In genomic region chr1:27658951-27659496, GRCh38 we compare ENCODE assay signal across 8 cellular contexts. TPM values are rescaled to one million over a fixed set of nuclear protein-coding genes. Genes with fewer than 3 reads are reported as not detected.
DNase-seq lines count a peak whose midpoint lies in the region; ATAC-seq and TF ChIP-seq lines count a peak whose summit lies in the region.

No MANE protein-coding gene starts in this region.

- no peaks in the 10 kb centered on the region for H3K36me3 ChIP-seq in CD8-positive, alpha-beta T cell (ENCODE audit: insufficient read depth, low read length)
- no peaks in the 10 kb centered on the region for H3K36me3 ChIP-seq in psoas muscle (ENCODE audit: insufficient read depth in 1 of 2, low read depth in 1 of 2)

- no peaks in the 10 kb centered on the region for H3K27me3 Mint-ChIP-seq in CD8-positive, alpha-beta T cell (ENCODE audit: low read depth)
- H3K27me3 Mint-ChIP-seq in activated CD4-positive, alpha-beta memory T cell treated with anti-CD3 and anti-CD28 coated beads for 36 hours: no peaks in the 10 kb centered on the region

- H3K27ac Mint-ChIP-seq in CD8-positive, alpha-beta T cell: peak overlapping the region; percentile 97
- H3K27ac Mint-ChIP-seq in activated CD4-positive, alpha-beta memory T cell treated with anti-CD3 and anti-CD28 coated beads for 36 hours: peak overlapping the region; percentile 90

- peak overlapping the region; percentile 86 for H3K4me3 Mint-ChIP-seq in CD8-positive, alpha-beta T cell
- H3K4me3 Mint-ChIP-seq in activated CD4-positive, alpha-beta memory T cell treated with anti-CD3 and anti-CD28 coated beads for 36 hours: peak overlapping the region; percentile 72

- H3K9me3 Mint-ChIP-seq in CD8-positive, alpha-beta T cell: no peaks in the 10 kb centered on the region
- H3K9me3 Mint-ChIP-seq in activated CD4-positive, alpha-beta memory T cell treated with anti-CD3 and anti-CD28 coated beads for 36 hours: no peaks in the 10 kb centered on the region

- POLR2A ChIA-PET in CD8-positive, alpha-beta T cell (lab: Charles Lee): interaction anchor here (0.9 to 1.1 kb wide), 2 partner anchors 11 to 66 kb away, joined by 3 to 4 read pairs; no protein-coding TSS in a partner anchor
- POLR2A ChIA-PET in activated CD4-positive, alpha-beta memory T cell treated with anti-CD3 and anti-CD28 coated beads for 36 hours (lab: Charles Lee): interaction anchor here (0.8 kb wide), 1 partner anchor 9 kb away, joined by 3 read pairs; no protein-coding TSS in a partner anchor

- H3K4me1 Mint-ChIP-seq in CD8-positive, alpha-beta T cell (ENCODE audit: low read depth): peaks cover 46% of the 10 kb centered on the region
- H3K4me1 Mint-ChIP-seq in activated CD4-positive, alpha-beta memory T cell treated with anti-CD3 and anti-CD28 coated beads for 36 hours (ENCODE audit: low read depth): peaks cover 46% of the 10 kb centered on the region

- peaks cover 46% of the 10 kb centered on the region for H3K4me1 ChIP-seq in CD8-positive, alpha-beta T cell (ENCODE audit: insufficient read depth, low read length)
- H3K4me1 ChIP-seq in psoas muscle: peaks cover 15% of the 10 kb centered on the region

- ATAC-seq in CD8-positive, alpha-beta T cell: no peak
- peak; percentile 15 for ATAC-seq in GM19397 (IDR thresholded peaks at IDR 0.05; ENCODE audit: unreplicated experiment)
- peak; percentile 19 for ATAC-seq in HG03432 (IDR thresholded peaks at IDR 0.05; ENCODE audit: unreplicated experiment)
- peak; percentile 16 to 57 (median 38) for ATAC-seq in psoas muscle

- H3K27me3 ChIP-seq in CD8-positive, alpha-beta T cell (ENCODE audit: insufficient read depth, low read length): no peaks in the 10 kb centered on the region
- H3K27me3 ChIP-seq in psoas muscle (ENCODE audit: insufficient read depth in 3 of 3, low read length in 2 of 3): no peaks in the 10 kb centered on the region

- 46 to 54% (median 48%) methylated on average over 7 of the region's 7 CpGs for WGBS in psoas muscle, 3 donors
- WGBS in lower leg skin, 2 donors: 11 to 16% methylated on average over 7 of the region's 7 CpGs

- no peak for TF ChIP-seq POLR2A in lower leg skin (IDR thresholded peaks at IDR 0.05)

- intact Hi-C loops in CD8-positive, alpha-beta T cell (cut with DNase I, micrococcal nuclease): no loop called here
- intact Hi-C loops in activated CD4-positive, alpha-beta memory T cell treated with anti-CD3 and anti-CD28 coated beads for 36 hours (cut with micrococcal nuclease): loop anchor here (1.0 kb wide), 1 partner anchor 26 kb away; no protein-coding TSS in a partner anchor
- intact Hi-C loops in psoas muscle (cut with DNase I): no loop called here
- intact Hi-C loops in lower leg skin (cut with DNase I; ENCODE audit: low total_unique reads): no loop called here

- no peak for TF ChIP-seq CTCF in CD8-positive, alpha-beta T cell (IDR thresholded peaks at IDR 0.05)
- no peak for TF ChIP-seq CTCF in fibroblast of mammary gland (conservative IDR thresholded peaks at IDR 0.05; ENCODE audit: control insufficient read depth, insufficient read depth, low read depth, low read length)
- no peak for TF ChIP-seq CTCF in psoas muscle (IDR thresholded peaks at IDR 0.05)
- TF ChIP-seq CTCF in lower leg skin (IDR thresholded peaks at IDR 0.05): no peak

- peaks cover 2% of the 10 kb centered on the region for H3K36me3 Mint-ChIP-seq in CD8-positive, alpha-beta T cell
- no peaks in the 10 kb centered on the region for H3K36me3 Mint-ChIP-seq in activated CD4-positive, alpha-beta memory T cell treated with anti-CD3 and anti-CD28 coated beads for 36 hours

- peak in 4 of 7 experiments; percentile 17 to 53 (median 28) for DNase-seq in CD8-positive, alpha-beta T cell
- DNase-seq in activated CD4-positive, alpha-beta memory T cell treated with anti-CD3 and anti-CD28 coated beads for 36 hours: peak; percentile 65
- peak; percentile 95 for DNase-seq in fibroblast of mammary gland (ENCODE audit: low read depth)
- DNase-seq in psoas muscle: peak; percentile 40 to 65
- no peak for DNase-seq in COLO668 (lab: John Stamatoyannopoulos, UW; ENCODE audit: unreplicated experiment)
- DNase-seq in lower leg skin (ENCODE audit: low spot score in 2 of 2): no peak

- no peaks in the 10 kb centered on the region for H3K9me3 ChIP-seq in CD8-positive, alpha-beta T cell (ENCODE audit: low read length)
- no peaks in the 10 kb centered on the region for H3K9me3 ChIP-seq in psoas muscle

- H3K4me3 ChIP-seq in CD8-positive, alpha-beta T cell (ENCODE audit: low read depth, low read length): peak overlapping the region; percentile 30
- H3K4me3 ChIP-seq in fibroblast of mammary gland (ENCODE audit: control insufficient read depth, low read depth, low read length) (peak overlapping the region; percentile 41), psoas muscle (no peak overlapping the region), lower leg skin (ENCODE audit: low read depth, poor library complexity, severe bottlenecking) (no peak overlapping the region)

- H3K27ac ChIP-seq in CD8-positive, alpha-beta T cell (ENCODE audit: low read depth, low read length): peak overlapping the region; percentile 56
- H3K27ac ChIP-seq in psoas muscle: peak overlapping the region; percentile 89

- CTCF ChIA-PET in CD8-positive, alpha-beta T cell (lab: Charles Lee): interaction anchor here (0.7 to 2.4 kb wide), 6 partner anchors 12 to 102 kb away, joined by 3 to 13 read pairs (median 4); no protein-coding TSS in a partner anchor
- CTCF ChIA-PET in activated CD4-positive, alpha-beta memory T cell treated with anti-CD3 and anti-CD28 coated beads for 36 hours (lab: Charles Lee): interaction anchor here (1.1 to 1.7 kb wide), 2 partner anchors 50 to 54 kb away, joined by 6 read pairs; no protein-coding TSS in a partner anchor

RNA-seq across cellular contexts. Expression of gene IFI6, which starts 13.0 kb away (rescaled TPM):
- total RNA-seq in CD8-positive, alpha-beta T cell: 10 to 100 TPM; 24.8 to 25.1 TPM
- total RNA-seq in activated CD4-positive, alpha-beta memory T cell treated with anti-CD3 and anti-CD28 coated beads for 36 hours: 10 to 100 TPM; 76.4 TPM
- 10 to 100 TPM in 3 of 4 donors, 1 to 10 TPM in 1; 7.8 to 25.8 (median 15.3) TPM for total RNA-seq in psoas muscle
- 10 to 100 TPM; 13.9 to 20.9 (median 18.8) TPM for polyA plus RNA-seq in psoas muscle
- total RNA-seq in lower leg skin: 10 to 100 TPM; 11.8 to 21.4 (median 17.2) TPM

RNA-seq across cellular contexts. Expression of gene FGR, which starts 24.0 kb away (rescaled TPM):
- total RNA-seq in CD8-positive, alpha-beta T cell: 1 to 10 TPM; 1.4 to 2.5 TPM
- under 1 TPM; 0.24 to 0.27 TPM for total RNA-seq in activated CD4-positive, alpha-beta memory T cell treated with anti-CD3 and anti-CD28 coated beads for 36 hours
- total RNA-seq in psoas muscle: 1 to 10 TPM; 1.3 to 3.5 (median 3.1) TPM
- polyA plus RNA-seq in psoas muscle: 1 to 10 TPM; 1.7 to 3.8 (median 2.0) TPM
- 1 to 10 TPM; 4.3 to 9.8 (median 5.2) TPM for total RNA-seq in lower leg skin

RNA-seq across cellular contexts. Expression of gene AHDC1, which starts 55.1 kb away (rescaled TPM):
- total RNA-seq in CD8-positive, alpha-beta T cell: 10 to 100 TPM; 19.5 to 21.1 TPM
- total RNA-seq in activated CD4-positive, alpha-beta memory T cell treated with anti-CD3 and anti-CD28 coated beads for 36 hours: 10 to 100 TPM in 1 of 2 experiments, 1 to 10 TPM in 1; 8.3 to 12.1 TPM
- total RNA-seq in psoas muscle (10 to 100 TPM; 35.9 to 65.2 (median 59.0) TPM), lower leg skin (10 to 100 TPM; 37.7 to 63.0 (median 52.5) TPM)
- 10 to 100 TPM in 1 of 3 donors, 1 to 10 TPM in 2; 6.4 to 19.8 (median 9.7) TPM for polyA plus RNA-seq in psoas muscle

Comparison
In these comparisons a context has a peak if more than half of its experiments do, and no peak if none do; other contexts are left out.
1. DNase-seq: peak in CD8-positive, alpha-beta T cell (4 of 7), activated CD4-positive, alpha-beta memory T cell treated with anti-CD3 and anti-CD28 coated beads for 36 hours (single experiment), fibroblast of mammary gland (single experiment) and psoas muscle (2 of 2); none in COLO668 (single experiment) and lower leg skin (0 of 2).
2. H3K4me3 ChIP-seq: peak in CD8-positive, alpha-beta T cell (single experiment) and fibroblast of mammary gland (single experiment); none in psoas muscle (single experiment) and lower leg skin (single experiment).